In genomic region chr6:143700684-143701342, GRCh38 we compare ENCODE assay signal across 15 cellular contexts. TPM values are rescaled to one million over a fixed set of nuclear protein-coding genes. Genes with fewer than 3 reads are reported as not detected.
DNase-seq lines count a peak whose midpoint lies in the region; ATAC-seq and TF ChIP-seq lines count a peak whose summit lies in the region.
"Had no signal": no experiment of that assay in that cellular context is flagged by ENCODE, and none has a peak within 500 bp of the region (broad histone marks: within the 10 kb centered on the region; RNA-seq: fewer than 3 reads in every experiment).

No MANE protein-coding gene starts in this region.

- in situ Hi-C loops in GM23248 (cut with MboI) = no loop called here

- 0 out of 2 replicates have a peak, but pooled peaks cover 3% of the 10 kb centered on the region for H3F3A ChIP-seq in GM23248 (ENCODE audit: insufficient read depth)

- H3K79me2 ChIP-seq in GM23248 (ENCODE audit: insufficient read depth) = peaks cover 89% of the 10 kb centered on the region

- ATAC-seq in Right ventricle myocardium superior (ENCODE audit: poor library complexity) = peak; percentile 77
- ATAC-seq in GM21515 (IDR thresholded peaks at IDR 0.05; ENCODE audit: unreplicated experiment) = no peak
- ATAC-seq: PC-3; stimulated activated naive CD8-positive, alpha-beta T cell treated with anti-CD3 and anti-CD28 coated beads, Interleukin-15, Interleukin-2, amounts not matched to agents 100 U/mL and 50 U/mL, for 24 hours had no signal

- H4K20me1 ChIP-seq in GM23248 (ENCODE audit: insufficient read depth) = no peaks in the 10 kb centered on the region; the same call in 1 of the 2 replicates

- H3K4me1 ChIP-seq in GM23248 (ENCODE audit: insufficient read depth) = peaks cover 28% of the 10 kb centered on the region
- H3K4me1 ChIP-seq in ascending aorta = peaks cover 13 to 52% of the 10 kb centered on the region in 2 donors
- H3K4me1 ChIP-seq in sigmoid colon = peaks cover 0 to 44% (median 33%) of the 10 kb centered on the region in 4 donors
- no peaks in the 10 kb centered on the region for H3K4me1 ChIP-seq in effector memory CD4-positive, alpha-beta T cell (ENCODE audit: control insufficient read depth, insufficient read depth, low read length, poor library complexity, severe bottlenecking)

- H3K4me3 ChIP-seq in GM23248 = no peak overlapping the region
- H3K4me3 ChIP-seq in ascending aorta = no peak overlapping the region
- no peak overlapping the region for H3K4me3 ChIP-seq in sigmoid colon
- H3K4me3 ChIP-seq in effector memory CD4-positive, alpha-beta T cell (ENCODE audit: insufficient read depth, low read depth, low read length, poor library complexity, severe bottlenecking) = no peak overlapping the region

- WGBS in GM23248 (ENCODE audit: low coverage in 1 of 2, low lambda C conversion rate in 2 of 2, missing lambda C conversion rate in 2 of 2), 2 experiments = 55 to 58% methylated on average over 8 of the region's 8 CpGs
- 69 to 71% methylated on average over 8 of the region's 8 CpGs for WGBS in sigmoid colon, 2 donors

- DNase-seq in GM23248 (peak; percentile 21), ascending aorta (ENCODE audit: low spot score in 2 of 2) (no peak), Right ventricle myocardium superior (no peak), sigmoid colon (no peak), LoVo (ENCODE audit: low spot score) (no peak), NCI-H748 (lab: John Stamatoyannopoulos, UW; ENCODE audit: unreplicated experiment) (no peak)
- DNase-seq in effector memory CD4-positive, alpha-beta T cell = no peak
- DNase-seq: activated T-cell treated with anti-CD3 and anti-CD28 coated beads, Interleukin-2, amount 50 U/mL, for 24 hours; Calu3; cerebellar nuclear complex; naive B cell; PC-3; stimulated activated naive CD8-positive, alpha-beta T cell treated with anti-CD3 and anti-CD28 coated beads, Interleukin-15, Interleukin-2, amounts not matched to agents 100 U/mL and 50 U/mL, for 24 hours had no signal

- H3K27me3 ChIP-seq in GM23248 (replicated peaks; ENCODE audit: insufficient read depth) (no peaks in the 10 kb centered on the region), ascending aorta (no peaks in the 10 kb centered on the region), sigmoid colon (no peaks in the 10 kb centered on the region)
- H3K27me3 ChIP-seq in effector memory CD4-positive, alpha-beta T cell (replicated peaks; ENCODE audit: control insufficient read depth, insufficient read depth, low read length, poor library complexity, severe bottlenecking) = no peaks in the 10 kb centered on the region

- H3K9me2 ChIP-seq in GM23248 (ENCODE audit: insufficient read depth) = no peaks in the 10 kb centered on the region

- no peak overlapping the region for H3K9ac ChIP-seq in GM23248

- TF ChIP-seq POLR2A in sigmoid colon (IDR thresholded peaks at IDR 0.05) = no peak

- TF ChIP-seq CTCF in ascending aorta (IDR thresholded peaks at IDR 0.05) (no peak), sigmoid colon (IDR thresholded peaks at IDR 0.05) (no peak)

- no peak overlapping the region for H3K4me2 ChIP-seq in GM23248 (ENCODE audit: unreplicated experiment)

- H3K27ac ChIP-seq in GM23248 (no peak overlapping the region), ascending aorta (peak overlapping the region; percentile 77 to 84), sigmoid colon (peak overlapping the region in 3 of 4 donors; percentile 34 to 56 (median 54))
- H3K27ac ChIP-seq in effector memory CD4-positive, alpha-beta T cell (ENCODE audit: insufficient read depth, low read length, poor library complexity, severe bottlenecking) = no peak overlapping the region
- H3K27ac ChIP-seq: VCaP had no signal

- H3K9me3 ChIP-seq in GM23248 (ENCODE audit: low read depth) (no peaks in the 10 kb centered on the region), ascending aorta (no peaks in the 10 kb centered on the region), sigmoid colon (no peaks in the 10 kb centered on the region)
- no peaks in the 10 kb centered on the region for H3K9me3 ChIP-seq in effector memory CD4-positive, alpha-beta T cell (ENCODE audit: control insufficient read depth, low read length)

- intact Hi-C loops in ascending aorta (cut with DNase I) (no loop called here), Right ventricle myocardium superior (cut with DNase I) (no loop called here), sigmoid colon (cut with DNase I) (no loop called here)

- no peak overlapping the region for H2AFZ ChIP-seq in GM23248

- no peak for TF ChIP-seq EP300 in sigmoid colon (IDR thresholded peaks at IDR 0.05)

- H3K36me3 ChIP-seq in GM23248 (ENCODE audit: low read depth) = no peaks in the 10 kb centered on the region
- H3K36me3 ChIP-seq in ascending aorta = no peaks in the 10 kb centered on the region
- no peaks in the 10 kb centered on the region for H3K36me3 ChIP-seq in sigmoid colon
- H3K36me3 ChIP-seq in effector memory CD4-positive, alpha-beta T cell (ENCODE audit: control insufficient read depth, insufficient read depth, low read length) = no peaks in the 10 kb centered on the region

RNA-seq across cellular contexts. Expression of gene PHACTR2, which starts 23.0 kb away (rescaled TPM):
- total RNA-seq in GM23248 (2014; rRNA removed; shearing (Covaris generic)) = 39.0 and 41.9 TPM in 2 replicates
- 39.4 and 40.4 TPM in 2 replicates for polyA plus RNA-seq in GM23248 (2016; fragmentation: Nextera tagmentation; extraction: Ambion mirVana)
- total RNA-seq in ascending aorta = 112 TPM
- total RNA-seq in Right ventricle myocardium superior = 70.0 TPM
- 10 to 100 TPM; 17.6 to 51.9 (median 28.0) TPM for total RNA-seq in sigmoid colon
- polyA plus RNA-seq in sigmoid colon = 10 to 100 TPM in 1 of 3 donors, 1 to 10 TPM in 2; 4.2 to 10.2 (median 9.5) TPM

Comparison
In these comparisons a context has a peak if more than half of its experiments do, and no peak if none do; other contexts are left out.
1. H3K27ac ChIP-seq: peak in ascending aorta (2 of 2) and sigmoid colon (3 of 4); none in GM23248 (single experiment) and effector memory CD4-positive, alpha-beta T cell (single experiment).